ENCODE assay signal across 1 cellular context in the genomic region with DNA sequence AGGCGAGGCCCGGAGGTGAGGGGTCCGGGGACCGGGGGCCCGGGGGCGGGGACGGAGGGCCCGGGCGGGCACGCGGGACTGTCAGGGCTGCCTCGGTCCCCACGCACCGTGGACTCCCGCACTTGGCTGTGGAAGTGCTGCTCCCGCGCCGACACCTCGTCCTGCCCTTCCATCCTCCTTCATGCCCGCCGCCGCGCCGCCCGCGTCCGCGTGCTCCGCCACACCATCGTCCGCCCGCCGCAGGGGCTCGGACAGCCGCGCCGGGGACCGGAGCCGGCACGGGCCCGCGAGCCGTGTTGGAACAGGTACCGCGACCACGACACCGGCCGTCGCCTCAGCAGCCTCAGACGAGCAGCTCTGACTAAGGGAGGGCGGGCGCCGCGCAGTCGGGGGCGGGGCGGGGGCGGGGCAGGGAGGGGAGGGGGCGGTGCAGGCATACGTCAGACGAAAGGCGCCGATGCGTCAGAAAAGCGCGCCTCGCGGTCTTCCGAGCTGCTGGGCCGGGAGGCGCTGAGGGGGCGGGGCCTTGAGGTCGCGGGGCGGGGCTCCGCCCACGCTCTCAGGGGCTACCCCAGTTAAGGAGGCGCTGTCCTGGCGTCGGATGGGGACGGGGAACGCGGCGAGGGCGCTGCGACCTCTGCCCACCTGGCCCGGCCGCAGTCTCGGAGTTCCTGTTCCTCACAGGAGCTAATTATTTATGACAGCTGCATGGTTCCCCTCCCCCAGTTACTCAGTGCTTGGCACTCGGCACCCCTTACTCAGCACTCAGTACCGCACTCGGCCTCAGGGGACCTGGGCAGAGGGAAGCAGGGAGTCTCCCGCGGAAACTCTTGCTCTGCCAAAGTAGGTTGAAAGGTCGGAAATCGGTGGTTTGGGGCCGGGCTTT.
A peak's percentile ranks its signal among the peaks of the same experiment; 100 is the strongest.
TF ChIP-seq lines count a peak whose summit lies in the region.

A gene with protein sequence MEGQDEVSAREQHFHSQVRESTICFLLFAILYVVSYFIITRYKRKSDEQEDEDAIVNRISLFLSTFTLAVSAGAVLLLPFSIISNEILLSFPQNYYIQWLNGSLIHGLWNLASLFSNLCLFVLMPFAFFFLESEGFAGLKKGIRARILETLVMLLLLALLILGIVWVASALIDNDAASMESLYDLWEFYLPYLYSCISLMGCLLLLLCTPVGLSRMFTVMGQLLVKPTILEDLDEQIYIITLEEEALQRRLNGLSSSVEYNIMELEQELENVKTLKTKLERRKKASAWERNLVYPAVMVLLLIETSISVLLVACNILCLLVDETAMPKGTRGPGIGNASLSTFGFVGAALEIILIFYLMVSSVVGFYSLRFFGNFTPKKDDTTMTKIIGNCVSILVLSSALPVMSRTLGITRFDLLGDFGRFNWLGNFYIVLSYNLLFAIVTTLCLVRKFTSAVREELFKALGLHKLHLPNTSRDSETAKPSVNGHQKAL (minus strand): TSS at position 363 of the 886 bp plus-strand sequence. CDS start 190 bp downstream, at position 173.

TF ChIP-seq in SK-N-SH, 30 proteins besides CTCF, POLR2A, EP300 and RAD21 (continued from another document):
- TF ChIP-seq, protein P1, sequence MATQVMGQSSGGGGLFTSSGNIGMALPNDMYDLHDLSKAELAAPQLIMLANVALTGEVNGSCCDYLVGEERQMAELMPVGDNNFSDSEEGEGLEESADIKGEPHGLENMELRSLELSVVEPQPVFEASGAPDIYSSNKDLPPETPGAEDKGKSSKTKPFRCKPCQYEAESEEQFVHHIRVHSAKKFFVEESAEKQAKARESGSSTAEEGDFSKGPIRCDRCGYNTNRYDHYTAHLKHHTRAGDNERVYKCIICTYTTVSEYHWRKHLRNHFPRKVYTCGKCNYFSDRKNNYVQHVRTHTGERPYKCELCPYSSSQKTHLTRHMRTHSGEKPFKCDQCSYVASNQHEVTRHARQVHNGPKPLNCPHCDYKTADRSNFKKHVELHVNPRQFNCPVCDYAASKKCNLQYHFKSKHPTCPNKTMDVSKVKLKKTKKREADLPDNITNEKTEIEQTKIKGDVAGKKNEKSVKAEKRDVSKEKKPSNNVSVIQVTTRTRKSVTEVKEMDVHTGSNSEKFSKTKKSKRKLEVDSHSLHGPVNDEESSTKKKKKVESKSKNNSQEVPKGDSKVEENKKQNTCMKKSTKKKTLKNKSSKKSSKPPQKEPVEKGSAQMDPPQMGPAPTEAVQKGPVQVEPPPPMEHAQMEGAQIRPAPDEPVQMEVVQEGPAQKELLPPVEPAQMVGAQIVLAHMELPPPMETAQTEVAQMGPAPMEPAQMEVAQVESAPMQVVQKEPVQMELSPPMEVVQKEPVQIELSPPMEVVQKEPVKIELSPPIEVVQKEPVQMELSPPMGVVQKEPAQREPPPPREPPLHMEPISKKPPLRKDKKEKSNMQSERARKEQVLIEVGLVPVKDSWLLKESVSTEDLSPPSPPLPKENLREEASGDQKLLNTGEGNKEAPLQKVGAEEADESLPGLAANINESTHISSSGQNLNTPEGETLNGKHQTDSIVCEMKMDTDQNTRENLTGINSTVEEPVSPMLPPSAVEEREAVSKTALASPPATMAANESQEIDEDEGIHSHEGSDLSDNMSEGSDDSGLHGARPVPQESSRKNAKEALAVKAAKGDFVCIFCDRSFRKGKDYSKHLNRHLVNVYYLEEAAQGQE (IDR thresholded peaks at IDR 0.05; ENCODE audit: low read depth, low read length): no peak
- no peak for TF ChIP-seq GATA2 (CRISPR knock-in tag; IDR thresholded peaks at IDR 0.05)
- TF ChIP-seq, protein P2, sequence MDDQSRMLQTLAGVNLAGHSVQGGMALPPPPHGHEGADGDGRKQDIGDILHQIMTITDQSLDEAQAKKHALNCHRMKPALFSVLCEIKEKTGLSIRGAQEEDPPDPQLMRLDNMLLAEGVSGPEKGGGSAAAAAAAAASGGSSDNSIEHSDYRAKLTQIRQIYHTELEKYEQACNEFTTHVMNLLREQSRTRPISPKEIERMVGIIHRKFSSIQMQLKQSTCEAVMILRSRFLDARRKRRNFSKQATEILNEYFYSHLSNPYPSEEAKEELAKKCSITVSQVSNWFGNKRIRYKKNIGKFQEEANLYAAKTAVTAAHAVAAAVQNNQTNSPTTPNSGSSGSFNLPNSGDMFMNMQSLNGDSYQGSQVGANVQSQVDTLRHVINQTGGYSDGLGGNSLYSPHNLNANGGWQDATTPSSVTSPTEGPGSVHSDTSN (IDR thresholded peaks at IDR 0.05): peak; percentile 45
- no peak for TF ChIP-seq TEAD4 (IDR thresholded peaks at IDR 0.05; ENCODE audit: borderline replicate concordance, insufficient read depth)
- TF ChIP-seq, protein P3, sequence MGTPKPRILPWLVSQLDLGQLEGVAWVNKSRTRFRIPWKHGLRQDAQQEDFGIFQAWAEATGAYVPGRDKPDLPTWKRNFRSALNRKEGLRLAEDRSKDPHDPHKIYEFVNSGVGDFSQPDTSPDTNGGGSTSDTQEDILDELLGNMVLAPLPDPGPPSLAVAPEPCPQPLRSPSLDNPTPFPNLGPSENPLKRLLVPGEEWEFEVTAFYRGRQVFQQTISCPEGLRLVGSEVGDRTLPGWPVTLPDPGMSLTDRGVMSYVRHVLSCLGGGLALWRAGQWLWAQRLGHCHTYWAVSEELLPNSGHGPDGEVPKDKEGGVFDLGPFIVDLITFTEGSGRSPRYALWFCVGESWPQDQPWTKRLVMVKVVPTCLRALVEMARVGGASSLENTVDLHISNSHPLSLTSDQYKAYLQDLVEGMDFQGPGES (IDR thresholded peaks at IDR 0.05; ENCODE audit: low read depth, low read length): no peak
- TF ChIP-seq, protein P4, sequence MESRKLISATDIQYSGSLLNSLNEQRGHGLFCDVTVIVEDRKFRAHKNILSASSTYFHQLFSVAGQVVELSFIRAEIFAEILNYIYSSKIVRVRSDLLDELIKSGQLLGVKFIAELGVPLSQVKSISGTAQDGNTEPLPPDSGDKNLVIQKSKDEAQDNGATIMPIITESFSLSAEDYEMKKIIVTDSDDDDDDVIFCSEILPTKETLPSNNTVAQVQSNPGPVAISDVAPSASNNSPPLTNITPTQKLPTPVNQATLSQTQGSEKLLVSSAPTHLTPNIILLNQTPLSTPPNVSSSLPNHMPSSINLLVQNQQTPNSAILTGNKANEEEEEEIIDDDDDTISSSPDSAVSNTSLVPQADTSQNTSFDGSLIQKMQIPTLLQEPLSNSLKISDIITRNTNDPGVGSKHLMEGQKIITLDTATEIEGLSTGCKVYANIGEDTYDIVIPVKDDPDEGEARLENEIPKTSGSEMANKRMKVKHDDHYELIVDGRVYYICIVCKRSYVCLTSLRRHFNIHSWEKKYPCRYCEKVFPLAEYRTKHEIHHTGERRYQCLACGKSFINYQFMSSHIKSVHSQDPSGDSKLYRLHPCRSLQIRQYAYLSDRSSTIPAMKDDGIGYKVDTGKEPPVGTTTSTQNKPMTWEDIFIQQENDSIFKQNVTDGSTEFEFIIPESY (IDR thresholded peaks at IDR 0.05; ENCODE audit: borderline replicate concordance, low read depth): no peak
- TF ChIP-seq CHD2 (IDR thresholded peaks at IDR 0.05; ENCODE audit: low read length, partially characterized antibody): peak; percentile 38
- TF ChIP-seq, protein P5, sequence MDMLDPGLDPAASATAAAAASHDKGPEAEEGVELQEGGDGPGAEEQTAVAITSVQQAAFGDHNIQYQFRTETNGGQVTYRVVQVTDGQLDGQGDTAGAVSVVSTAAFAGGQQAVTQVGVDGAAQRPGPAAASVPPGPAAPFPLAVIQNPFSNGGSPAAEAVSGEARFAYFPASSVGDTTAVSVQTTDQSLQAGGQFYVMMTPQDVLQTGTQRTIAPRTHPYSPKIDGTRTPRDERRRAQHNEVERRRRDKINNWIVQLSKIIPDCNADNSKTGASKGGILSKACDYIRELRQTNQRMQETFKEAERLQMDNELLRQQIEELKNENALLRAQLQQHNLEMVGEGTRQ (IDR thresholded peaks at IDR 0.05; ENCODE audit: borderline replicate concordance, low read depth, low read length): no peak
- no peak for TF ChIP-seq GABPA (IDR thresholded peaks at IDR 0.05; ENCODE audit: low read depth)
- TF ChIP-seq JUND (IDR thresholded peaks at IDR 0.05): no peak
- TF ChIP-seq TAF1 (IDR thresholded peaks at IDR 0.05; ENCODE audit: borderline replicate concordance, low read depth, low read length): peak; percentile 30
- TF ChIP-seq RFX5 (IDR thresholded peaks at IDR 0.05; ENCODE audit: low read length): no peak
- peak; percentile 24; the same call in 1 of the 2 replicates for TF ChIP-seq TCF12 (IDR thresholded peaks at IDR 0.05)
- peak; percentile 47; the same call in 1 of the 2 replicates for TF ChIP-seq NFIC (IDR thresholded peaks at IDR 0.05; ENCODE audit: borderline replicate concordance)
- TF ChIP-seq MXI1 (IDR thresholded peaks at IDR 0.05; ENCODE audit: low read depth, low read length): peak; percentile 85
- peak; percentile 93 for TF ChIP-seq POLR2AphosphoS5 (IDR thresholded peaks at IDR 0.05; ENCODE audit: low read depth, low read length)
- peak; percentile 77; the same call in 1 of the 2 replicates for TF ChIP-seq SIN3A (IDR thresholded peaks at IDR 0.05; ENCODE audit: borderline replicate concordance, low read depth, low read length)
- TF ChIP-seq ELF1 (IDR thresholded peaks at IDR 0.05): peak; percentile 31; the same call in 1 of the 2 replicates
